In genomic region chr3:195100903-195101591, GRCh38 we compare ENCODE assay signal across 8 cellular contexts.
DNase-seq lines count a peak whose midpoint lies in the region; ATAC-seq and TF ChIP-seq lines count a peak whose summit lies in the region.

No MANE protein-coding gene starts in this region.

- no peak overlapping the region for H3K4me3 ChIP-seq in HL-60 (replicated peaks; ENCODE audit: insufficient read depth, low read length)
- H3K4me3 ChIP-seq in liver (ENCODE audit: low read depth in 1 of 3, low read length in 3 of 3): no peak overlapping the region

- H3K27me3 ChIP-seq in HL-60 (ENCODE audit: insufficient read depth, poor library complexity, severe bottlenecking) (no peaks in the 10 kb centered on the region), liver (ENCODE audit: control insufficient read depth in 4 of 4, insufficient read depth in 4 of 4, low read length in 3 of 4) (no peaks in the 10 kb centered on the region)

- H3K9ac ChIP-seq in liver (ENCODE audit: low read depth in 1 of 2, low read length in 2 of 2): no peak overlapping the region

- peak overlapping the region; percentile 85 for H3K27ac ChIP-seq in HL-60 (replicated peaks)
- H3K27ac ChIP-seq in liver (ENCODE audit: low read depth in 1 of 2, low read length in 2 of 2): peak overlapping the region; percentile 32 to 69

- H3K4me1 ChIP-seq in liver (ENCODE audit: control insufficient read depth in 4 of 4, insufficient read depth in 4 of 4, low read length in 3 of 4): peaks cover 0 to 23% (median 9%) of the 10 kb centered on the region in 4 donors

- H3K27me3 Mint-ChIP-seq in CD14-positive monocyte (ENCODE audit: low read depth in 3 of 3): peaks cover 0 to 1% (median under 1%) of the 10 kb centered on the region in 3 donors
- no peaks in the 10 kb centered on the region for H3K27me3 Mint-ChIP-seq in activated naive CD8-positive, alpha-beta T cell treated with anti-CD3 and anti-CD28 coated beads for 36 hours

- H3K36me3 Mint-ChIP-seq in CD14-positive monocyte: peaks cover under 1 to 2% of the 10 kb centered on the region in 2 donors
- no peaks in the 10 kb centered on the region for H3K36me3 Mint-ChIP-seq in activated naive CD8-positive, alpha-beta T cell treated with anti-CD3 and anti-CD28 coated beads for 36 hours

- no peak for ATAC-seq in HG03520 (IDR thresholded peaks at IDR 0.05; ENCODE audit: unreplicated experiment)

- peak; percentile 98 for DNase-seq in CD14-positive monocyte (ENCODE audit: low spot score)
- DNase-seq in HL-60 (ENCODE audit: low read depth in 1 of 2, low spot score in 1 of 2): peak; percentile 86 to 98
- DNase-seq in activated naive CD8-positive, alpha-beta T cell treated with anti-CD3 and anti-CD28 coated beads for 36 hours: no peak
- no peak for DNase-seq in NCI-H1092 (lab: John Stamatoyannopoulos, UW)
- no peak for DNase-seq in amygdala (lab: John Stamatoyannopoulos, UW)
- no peak for DNase-seq in stimulated activated naive CD4-positive, alpha-beta T cell (lab: John Stamatoyannopoulos, UW)

- TF ChIP-seq CTCF in CD14-positive monocyte (IDR thresholded peaks at IDR 0.05): no peak
- no peak for TF ChIP-seq CTCF in HL-60 (IDR thresholded peaks at IDR 0.05; ENCODE audit: insufficient read depth, low read length)
- no peak for TF ChIP-seq CTCF in liver (IDR thresholded peaks at IDR 0.05; ENCODE audit: low read depth, low read length, missing input control)

- H3K9me3 ChIP-seq in liver (ENCODE audit: control insufficient read depth in 4 of 4, low read length in 3 of 4): no peaks in the 10 kb centered on the region

- H3K27ac Mint-ChIP-seq in CD14-positive monocyte: peak overlapping the region; percentile 99 to 100 (median 100)
- H3K27ac Mint-ChIP-seq in activated naive CD8-positive, alpha-beta T cell treated with anti-CD3 and anti-CD28 coated beads for 36 hours: peak overlapping the region; percentile 40

- peaks cover 0 to 3% (median 0%) of the 10 kb centered on the region in 7 donors for H3K9me3 Mint-ChIP-seq in CD14-positive monocyte
- H3K9me3 Mint-ChIP-seq in activated naive CD8-positive, alpha-beta T cell treated with anti-CD3 and anti-CD28 coated beads for 36 hours: no peaks in the 10 kb centered on the region

- no peaks in the 10 kb centered on the region for H3K36me3 ChIP-seq in liver (ENCODE audit: control insufficient read depth in 4 of 4, insufficient read depth in 3 of 4, low read depth in 1 of 4, low read length in 3 of 4)

- H3K4me3 Mint-ChIP-seq in CD14-positive monocyte: peak overlapping the region; percentile 66 to 81
- H3K4me3 Mint-ChIP-seq in activated naive CD8-positive, alpha-beta T cell treated with anti-CD3 and anti-CD28 coated beads for 36 hours: no peak overlapping the region

- peak in 1 of 2 donors; percentile 38 for TF ChIP-seq RAD21 in liver (IDR thresholded peaks at IDR 0.05)

- WGBS in liver: 71% methylated on average over 9 of the region's 9 CpGs

- intact Hi-C loops in CD14-positive monocyte (cut with micrococcal nuclease): loop anchor here (5.0 to 10.0 kb wide), 5 partner anchors 96 to 614 kb away; partner anchors contain the start of gene ATP13A3 (in 1 of the 2)

- H3K4me1 Mint-ChIP-seq in CD14-positive monocyte: peaks cover 88% of the 10 kb centered on the region
- H3K4me1 Mint-ChIP-seq in activated naive CD8-positive, alpha-beta T cell treated with anti-CD3 and anti-CD28 coated beads for 36 hours: peaks cover 13% of the 10 kb centered on the region

TF ChIP-seq in liver, 16 proteins besides CTCF, POLR2A, EP300 and RAD21:
- TF ChIP-seq YY1 (IDR thresholded peaks at IDR 0.05) (no peak), FOXA1 (IDR thresholded peaks at IDR 0.05) (no peak), TAF1 (conservative IDR thresholded peaks at IDR 0.05) (no peak), EGR1 (IDR thresholded peaks at IDR 0.05; ENCODE audit: low read depth in 2 of 2) (no peak), GABPA (IDR thresholded peaks at IDR 0.05 in 1 of 2, conservative IDR thresholded peaks at IDR 0.05 in 1 of 2) (no peak), JUND (IDR thresholded peaks at IDR 0.05) (no peak), HNF4A (conservative IDR thresholded peaks at IDR 0.05) (peak in 1 of 2 donors; percentile 14)

Comparison
In these comparisons a context has a peak if more than half of its experiments do, and no peak if none do; other contexts are left out.
1. DNase-seq: peak in CD14-positive monocyte (single experiment) and HL-60 (2 of 2); none in activated naive CD8-positive, alpha-beta T cell treated with anti-CD3 and anti-CD28 coated beads for 36 hours (single experiment), NCI-H1092 (single experiment), amygdala (0 of 56) and stimulated activated naive CD4-positive, alpha-beta T cell (0 of 6).